8 cellular contexts compared by ENCODE assay signal in the genomic region with DNA sequence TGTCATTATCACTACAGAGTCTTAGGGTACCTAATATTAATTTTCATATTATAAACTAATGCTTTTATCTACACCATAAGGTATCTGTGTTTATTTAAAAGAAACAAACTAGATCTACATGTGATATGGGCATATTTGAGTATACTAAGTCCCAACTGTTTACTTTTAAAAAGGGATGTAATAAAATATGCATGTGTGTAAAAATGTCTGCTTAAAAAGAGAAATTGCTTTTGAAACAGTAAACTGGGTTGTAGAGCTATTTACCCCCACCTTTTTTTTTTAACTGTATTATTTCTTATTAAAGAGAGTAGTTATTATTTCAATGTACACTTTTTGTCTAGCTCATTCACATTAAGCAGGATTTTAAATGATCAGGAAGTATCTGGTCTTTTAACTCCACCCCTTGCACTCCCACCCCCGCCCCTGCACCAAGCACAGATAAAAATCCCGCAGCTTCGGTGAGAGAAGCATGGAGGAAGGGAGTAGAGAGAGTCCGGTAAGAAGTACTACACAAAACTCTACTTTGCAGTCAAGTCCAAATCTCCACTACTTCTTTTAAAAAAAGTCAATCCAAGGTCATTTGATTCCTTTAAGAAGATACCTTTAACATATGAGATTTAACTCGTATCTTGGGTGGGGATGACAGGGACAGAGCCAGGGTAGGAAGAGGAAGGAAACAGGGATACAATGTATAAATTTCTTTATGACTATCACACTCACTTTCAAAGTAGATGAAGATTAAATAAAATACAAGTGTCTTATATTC.
DNase-seq lines count a peak whose midpoint lies in the region; ATAC-seq and TF ChIP-seq lines count a peak whose summit lies in the region.

No MANE protein-coding gene starts in this region.

- H4K8ac ChIP-seq in IMR-90 (ENCODE audit: low read depth in 2 of 2, low read length in 2 of 2) = peak overlapping the region in 1 of 2 experiments; percentile 8; a peak in 1 of 4 replicates

- peak; percentile 60; the same call in 1 of the 2 replicates for TF ChIP-seq POLR2A in IMR-90 (IDR thresholded peaks at IDR 0.05; ENCODE audit: low read depth, low read length)

- H3K4me3 ChIP-seq in DOHH2 (ENCODE audit: low read length) (peak overlapping the region; percentile 98), IMR-90 (ENCODE audit: insufficient read depth, low read depth, low read length) (peak overlapping the region; percentile 44)

- H3K27me3 ChIP-seq in DOHH2 (ENCODE audit: control insufficient read depth, low read length) (no peaks in the 10 kb centered on the region), IMR-90 (ENCODE audit: control insufficient read depth, insufficient read depth, low read length) (no peaks in the 10 kb centered on the region)

- intact Hi-C loops in IMR-90 (cut with micrococcal nuclease) = loop anchor here (5.0 kb wide), 1 partner anchor 257 kb away; the partner anchor contains the start of gene REEP3
- intact Hi-C loops in dendritic cell treated with granulocyte-macrophage colony-stimulating factor and Interleukin-4, amounts not matched to agents 40 ng/mL and 50 ng/mL, for 4 days (cut with micrococcal nuclease) = loop anchor here (5.0 to 10.0 kb wide), 5 partner anchors 48 to 450 kb away; partner anchors contain the start of genes EGR2 and REEP3

- peaks cover 94% of the 10 kb centered on the region for H3K79me2 ChIP-seq in DOHH2 (ENCODE audit: control insufficient read depth, low read length)

- DNase-seq in IMR-90 = peak; percentile 68
- DNase-seq in T-cell = peak in 20 of 34 experiments; percentile 5 to 44 (median 19)
- DNase-seq in memory B cell (ENCODE audit: low spot score in 2 of 2) = no peak
- DNase-seq in substantia nigra (lab: John Stamatoyannopoulos, UW) = peak in 17 of 49 donors; percentile 3 to 39 (median 13)
- no peak for DNase-seq in activated CD8-positive, alpha-beta memory T cell treated with anti-CD3 and anti-CD28 coated beads, Interleukin-2, amount 50 U/mL, for 48 hours

- no peak for TF ChIP-seq RAD21 in IMR-90 (IDR thresholded peaks at IDR 0.05; ENCODE audit: low read length)

- POLR2A ChIA-PET in IMR-90 (lab: Charles Lee; ENCODE audit: unreplicated experiment) (interaction anchor here (0.6 to 0.9 kb wide), 3 partner anchors 38 to 290 kb away, joined by 3 read pairs; no protein-coding TSS in a partner anchor), T-cell (lab: Charles Lee) (interaction anchor here (0.5 to 6.5 kb wide), 6 partner anchors 8 to 59 kb away, joined by 3 to 107 read pairs (median 6); no protein-coding TSS in a partner anchor)

- peaks cover 52% of the 10 kb centered on the region for H3K4me1 ChIP-seq in DOHH2 (ENCODE audit: control insufficient read depth, low read length)
- H3K4me1 ChIP-seq in IMR-90 (ENCODE audit: control insufficient read depth, insufficient read depth, low read length) = 0 out of 2 replicates have a peak, but pooled peaks cover 2% of the 10 kb centered on the region

- H3K14ac ChIP-seq in IMR-90 (replicated peaks; ENCODE audit: low read depth, low read length) = peak overlapping the region; percentile 88

- in situ Hi-C loops in IMR-90 (cut with MboI; ENCODE audit: low sequenced_read_pairs) = no loop called here

- H3K4me3 Mint-ChIP-seq in T-cell (peak overlapping the region; percentile 93 to 98 (median 96)), memory B cell (peak overlapping the region; percentile 85)
- H3K4me3 Mint-ChIP-seq in dendritic cell treated with granulocyte-macrophage colony-stimulating factor and Interleukin-4, amounts not matched to agents 40 ng/mL and 50 ng/mL, for 4 days = peak overlapping the region; percentile 83

- peaks cover 6 to 32% of the 10 kb centered on the region in 2 experiments for H3K79me1 ChIP-seq in IMR-90 (ENCODE audit: low read depth in 1 of 2, low read length in 2 of 2)

- ATAC-seq in IMR-90 (ENCODE audit: low read depth) (peak; percentile 27; the same call in 1 of the 2 replicates), T-cell (replicated peaks in 1 of 4) (no peak), memory B cell (ENCODE audit: low read depth) (no peak), GM19328 (IDR thresholded peaks at IDR 0.05; ENCODE audit: unreplicated experiment) (no peak)

- H4K91ac ChIP-seq in IMR-90 (ENCODE audit: insufficient read depth, low read depth, low read length) = no peak overlapping the region

- H3K27ac ChIP-seq in DOHH2 (ENCODE audit: low read depth, low read length) (peak overlapping the region; percentile 89), IMR-90 (ENCODE audit: insufficient read depth, low read length) (0 out of 2 replicates have a peak overlapping the region, but pooled peaks have one; percentile 54), substantia nigra (ENCODE audit: low read depth, low read length, poor library complexity, severe bottlenecking) (peak overlapping the region; percentile 68)

- CTCF ChIA-PET in IMR-90 (lab: Yijun Ruan, JAX) = interaction anchor here (0.5 to 1.3 kb wide), 2 partner anchors 384 to 455 kb away, joined by 3 to 5 read pairs; no protein-coding TSS in a partner anchor
- CTCF ChIA-PET in T-cell (lab: Charles Lee) = interaction anchor here (0.6 to 1.7 kb wide), 6 partner anchors 13 to 364 kb away, joined by 3 to 7 read pairs (median 4); no protein-coding TSS in a partner anchor

- H3K4ac ChIP-seq in IMR-90 (ENCODE audit: low read depth, low read length) = peak overlapping the region; percentile 64; the same call in 1 of the 2 replicates

- H2AK5ac ChIP-seq in IMR-90 (ENCODE audit: low read depth, low read length) = no peak overlapping the region

- H3K9ac ChIP-seq in IMR-90 (ENCODE audit: low read depth, low read length) = peak overlapping the region; percentile 78

- H3K4me2 ChIP-seq in DOHH2 (ENCODE audit: low read length) (peak overlapping the region; percentile 92), IMR-90 (ENCODE audit: low read depth, low read length) (peak overlapping the region; percentile 96)

- H3K27me3 Mint-ChIP-seq in T-cell (no peaks in the 10 kb centered on the region), memory B cell (no peaks in the 10 kb centered on the region)
- no peaks in the 10 kb centered on the region for H3K27me3 Mint-ChIP-seq in dendritic cell treated with granulocyte-macrophage colony-stimulating factor and Interleukin-4, amounts not matched to agents 40 ng/mL and 50 ng/mL, for 4 days

- H2BK20ac ChIP-seq in IMR-90 (ENCODE audit: low read depth, low read length) = peak overlapping the region; percentile 42; the same call in 1 of the 2 replicates

- peak overlapping the region; percentile 18; the same call in 1 of the 2 replicates for H3K56ac ChIP-seq in IMR-90 (ENCODE audit: extremely low read depth, insufficient read depth, low read length)

- no peaks in the 10 kb centered on the region for H3K9me3 ChIP-seq in DOHH2 (ENCODE audit: control insufficient read depth, insufficient read depth, low read length)
- no peaks in the 10 kb centered on the region for H3K9me3 ChIP-seq in IMR-90 (ENCODE audit: control insufficient read depth, insufficient read depth, low read length)

- H3K9me2 ChIP-seq in DOHH2 (replicated peaks; ENCODE audit: control insufficient read depth, low read length) = no peaks in the 10 kb centered on the region

- H2BK5ac ChIP-seq in IMR-90 (ENCODE audit: low read depth, low read length, poor library complexity, severe bottlenecking) = peak overlapping the region; percentile 94

- no peak overlapping the region for H2AK9ac ChIP-seq in IMR-90 (replicated peaks; ENCODE audit: low read depth, low read length, poor library complexity)

- H3K9me3 Mint-ChIP-seq in T-cell (no peaks in the 10 kb centered on the region), memory B cell (no peaks in the 10 kb centered on the region)
- H3K9me3 Mint-ChIP-seq in dendritic cell treated with granulocyte-macrophage colony-stimulating factor and Interleukin-4, amounts not matched to agents 40 ng/mL and 50 ng/mL, for 4 days = no peaks in the 10 kb centered on the region

- H4K20me1 ChIP-seq in DOHH2 (ENCODE audit: control insufficient read depth, insufficient read depth, low read depth, low read length) (no peaks in the 10 kb centered on the region), IMR-90 (ENCODE audit: insufficient read depth, low read length) (0 out of 2 replicates have a peak, but pooled peaks cover 4% of the 10 kb centered on the region)

- peaks cover 73% of the 10 kb centered on the region for H3F3A ChIP-seq in DOHH2 (ENCODE audit: control insufficient read depth, insufficient read depth)

- H3K36me3 ChIP-seq in DOHH2 (ENCODE audit: control insufficient read depth, low read length) (peaks cover 49% of the 10 kb centered on the region), IMR-90 (ENCODE audit: control insufficient read depth, insufficient read depth, low read length) (peaks cover 2% of the 10 kb centered on the region; the same call in 1 of the 2 replicates)

- no peak overlapping the region for H2AFZ ChIP-seq in IMR-90 (replicated peaks; ENCODE audit: low read length, poor library complexity)

- 0 out of 3 replicates have a peak overlapping the region, but pooled peaks have one; percentile 89 for H2BK15ac ChIP-seq in IMR-90 (ENCODE audit: low read depth, low read length)

- H3K4me1 Mint-ChIP-seq in T-cell (peaks cover 33 to 49% (median 48%) of the 10 kb centered on the region in 3 donors), memory B cell (peaks cover 11% of the 10 kb centered on the region)
- H3K4me1 Mint-ChIP-seq in dendritic cell treated with granulocyte-macrophage colony-stimulating factor and Interleukin-4, amounts not matched to agents 40 ng/mL and 50 ng/mL, for 4 days (ENCODE audit: low read depth) = peaks cover 27% of the 10 kb centered on the region

- no peaks in the 10 kb centered on the region for H3K9me1 ChIP-seq in IMR-90 (ENCODE audit: insufficient read depth, low read length)

- peak overlapping the region; percentile 42; the same call in 1 of the 2 replicates for H3K18ac ChIP-seq in IMR-90 (ENCODE audit: low read depth, low read length)

- dilution Hi-C loops in IMR-90 (cut with HindIII; ENCODE audit: low sequenced_read_pairs, unreplicated experiment) = no loop called here

- no CpG with 5 or more reads among the region's 5 CpGs for WGBS in IMR-90 (ENCODE audit: extremely low coverage in 2 of 2, insufficient read length in 1 of 2), 2 experiments

- TF ChIP-seq CTCF in DOHH2 (IDR thresholded peaks at IDR 0.05; ENCODE audit: low read depth, low read length, poor library complexity, severe bottlenecking) (no peak), IMR-90 (conservative IDR thresholded peaks at IDR 0.05; ENCODE audit: low read depth, low read length) (no peak)

- H3K36me3 Mint-ChIP-seq in T-cell = peaks cover 20% of the 10 kb centered on the region
- peaks cover 20% of the 10 kb centered on the region for H3K36me3 Mint-ChIP-seq in dendritic cell treated with granulocyte-macrophage colony-stimulating factor and Interleukin-4, amounts not matched to agents 40 ng/mL and 50 ng/mL, for 4 days (ENCODE audit: low read depth)
- peaks cover 6% of the 10 kb centered on the region for H3K36me3 Mint-ChIP-seq in memory B cell

- H3K23ac ChIP-seq in IMR-90 (ENCODE audit: low read depth, low read length) = peak overlapping the region; percentile 13; the same call in 1 of the 2 replicates

- BruUV-seq in IMR-90 (replicated peaks; lab: Mats Ljungman, UMichigan) = no TSS peak

- H2BK120ac ChIP-seq in IMR-90 (ENCODE audit: low read depth, low read length) = peak overlapping the region; percentile 33; the same call in 1 of the 2 replicates

- H3K27ac Mint-ChIP-seq in T-cell (peak overlapping the region; percentile 90 to 93), memory B cell (peak overlapping the region; percentile 90)
- H3K27ac Mint-ChIP-seq in dendritic cell treated with granulocyte-macrophage colony-stimulating factor and Interleukin-4, amounts not matched to agents 40 ng/mL and 50 ng/mL, for 4 days = peak overlapping the region; percentile 91

- no peak overlapping the region for H4K5ac ChIP-seq in IMR-90 (ENCODE audit: low read depth, low read length)

Comparison
In these comparisons a context has a peak if more than half of its experiments do, and no peak if none do; other contexts are left out.
1. DNase-seq: peak in IMR-90 (single experiment) and T-cell (20 of 34); none in memory B cell (0 of 2) and activated CD8-positive, alpha-beta memory T cell treated with anti-CD3 and anti-CD28 coated beads, Interleukin-2, amount 50 U/mL, for 48 hours (single experiment).
2. Peak in every context shown above with its lines, with median percentiles within 50 percentile points of each other: H3K27ac ChIP-seq, H3K27ac Mint-ChIP-seq and H3K4me3 Mint-ChIP-seq.